Comparison of ENCODE assay signal across 16 cellular contexts in the genomic region with DNA sequence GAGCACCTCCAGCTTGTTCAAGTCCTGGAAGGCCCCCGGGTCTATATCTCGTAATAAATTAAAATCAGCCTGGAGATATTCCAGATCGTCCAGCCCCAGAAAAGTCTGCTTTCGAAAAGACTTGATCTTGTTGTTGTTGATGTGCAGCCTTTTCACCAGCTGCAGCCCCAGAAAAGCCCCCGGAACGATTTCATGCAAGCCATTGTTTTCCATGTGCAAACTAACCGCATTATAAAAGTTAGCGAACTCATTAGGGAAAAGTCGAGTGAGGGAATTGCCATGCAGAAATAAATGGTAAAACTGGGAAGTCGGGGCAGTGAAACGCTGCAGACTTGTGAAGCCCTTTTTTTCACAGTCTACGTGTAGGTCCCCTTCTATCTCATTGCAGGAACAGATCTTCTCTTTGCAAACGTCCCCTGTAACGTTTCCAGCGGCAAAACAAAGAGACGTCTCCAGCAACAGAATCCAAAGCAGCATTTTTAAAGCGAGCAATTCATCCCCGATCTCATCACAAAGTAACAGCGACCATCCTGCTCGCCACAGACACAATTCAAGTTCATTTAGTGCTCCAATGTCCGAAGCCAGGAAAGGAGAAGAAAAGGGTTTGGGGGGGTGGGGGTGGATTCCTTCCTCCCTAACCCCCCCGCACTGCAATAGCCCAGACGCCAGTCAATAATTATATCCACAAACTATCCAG. TPM values are rescaled to one million over a fixed set of nuclear protein-coding genes. Genes with fewer than 3 reads are reported as not detected.
A peak's percentile ranks its signal among the peaks of the same experiment; 100 is the strongest.
DNase-seq lines count a peak whose midpoint lies in the region; ATAC-seq and TF ChIP-seq lines count a peak whose summit lies in the region.
"Had no signal": no experiment of that assay in that cellular context is flagged by ENCODE, and none has a peak within 500 bp of the region (broad histone marks: within the 10 kb centered on the region; RNA-seq: fewer than 3 reads in every experiment).

No MANE protein-coding gene starts in this region.

- no peaks in the 10 kb centered on the region for H3K36me3 Mint-ChIP-seq in glutamatergic neuron (ENCODE audit: unreplicated experiment)
- H3K36me3 Mint-ChIP-seq: activated CD8-positive, alpha-beta memory T cell treated with anti-CD3 and anti-CD28 coated beads, Interleukin-2, amount 10 ng/mL, durations not matched to agents 7 days and 5 days; stimulated activated effector memory CD8-positive, alpha-beta T cell treated with anti-CD3 and anti-CD28 coated beads, Interleukin-12 subunit alpha, Interleukin-12 subunit beta, amount 100 ng/mL, for 72 hours had no signal

- DNase-seq in H7 (no peak), SK-N-MC (ENCODE audit: low read depth, low spot score) (no peak), glutamatergic neuron (no peak), retina (peak; percentile 64), dedifferentiated amniotic fluid mesenchymal stem cell (ENCODE audit: extremely low spot score) (no peak), NCI-H1436 (lab: John Stamatoyannopoulos, UW) (no peak)
- DNase-seq in stimulated activated naive CD4-positive, alpha-beta T cell treated with Interleukin-2 at 50 U/mL for 16 hours (lab: John Stamatoyannopoulos, UW), result no peak

- H3K9me3 ChIP-seq in SK-N-MC (ENCODE audit: low read depth, low read length), result no peaks in the 10 kb centered on the region
- H3K9me3 ChIP-seq: adrenal gland, neutrophil had no signal

- H3K27me3 ChIP-seq in H7 (ENCODE audit: control insufficient read depth, insufficient read depth, low read length), result peaks cover 54% of the 10 kb centered on the region

- H3K9me3 Mint-ChIP-seq in glutamatergic neuron (ENCODE audit: unreplicated experiment), result peaks cover 24% of the 10 kb centered on the region
- H3K9me3 Mint-ChIP-seq: stimulated activated effector memory CD8-positive, alpha-beta T cell treated with anti-CD3 and anti-CD28 coated beads, Interleukin-12 subunit alpha, Interleukin-12 subunit beta, amount 100 ng/mL, for 72 hours had no signal

- H3K4me3 Mint-ChIP-seq in glutamatergic neuron (ENCODE audit: unreplicated experiment), result peak overlapping the region; percentile 96
- H3K4me3 Mint-ChIP-seq: activated CD8-positive, alpha-beta memory T cell treated with anti-CD3 and anti-CD28 coated beads, Interleukin-2, amount 10 ng/mL, durations not matched to agents 7 days and 5 days; stimulated activated effector memory CD8-positive, alpha-beta T cell treated with anti-CD3 and anti-CD28 coated beads, Interleukin-12 subunit alpha, Interleukin-12 subunit beta, amount 100 ng/mL, for 72 hours had no signal

- peaks cover 17% of the 10 kb centered on the region for H3K4me1 Mint-ChIP-seq in glutamatergic neuron (ENCODE audit: low read depth, unreplicated experiment)

- no peak overlapping the region for H3K27ac ChIP-seq in SK-N-MC
- H3K27ac ChIP-seq: adrenal gland, HL-60, neutrophil had no signal

- H3K36me3 ChIP-seq in H7 (replicated peaks; ENCODE audit: control insufficient read depth, insufficient read depth, low read length) (no peaks in the 10 kb centered on the region), SK-N-MC (ENCODE audit: insufficient read depth, low read length) (no peaks in the 10 kb centered on the region)
- H3K36me3 ChIP-seq: adrenal gland, neutrophil had no signal

- peak overlapping the region; percentile 95 for H3K27ac Mint-ChIP-seq in glutamatergic neuron (ENCODE audit: unreplicated experiment)
- H3K27ac Mint-ChIP-seq: activated CD8-positive, alpha-beta memory T cell treated with anti-CD3 and anti-CD28 coated beads, Interleukin-2, amount 10 ng/mL, durations not matched to agents 7 days and 5 days; stimulated activated effector memory CD8-positive, alpha-beta T cell treated with anti-CD3 and anti-CD28 coated beads, Interleukin-12 subunit alpha, Interleukin-12 subunit beta, amount 100 ng/mL, for 72 hours had no signal

- H3K4me3 ChIP-seq in H7 (ENCODE audit: insufficient read depth, low read depth, low read length) (peak overlapping the region; percentile 49; the same call in 1 of the 2 replicates), SK-N-MC (peak overlapping the region; percentile 72)
- H3K4me3 ChIP-seq: adrenal gland had no signal

- TF ChIP-seq CTCF in glutamatergic neuron (IDR thresholded peaks at IDR 0.05; ENCODE audit: partially characterized antibody, unreplicated experiment), result no peak

- H3K27me3 Mint-ChIP-seq in glutamatergic neuron (ENCODE audit: unreplicated experiment), result peaks cover 15% of the 10 kb centered on the region

- ATAC-seq in GM19035 (IDR thresholded peaks at IDR 0.05; ENCODE audit: unreplicated experiment), result no peak
- ATAC-seq: activated CD8-positive, alpha-beta memory T cell treated with anti-CD3 and anti-CD28 coated beads, Interleukin-2, amount 10 ng/mL, durations not matched to agents 7 days and 5 days; esophagus mucosa had no signal

- H3K9ac ChIP-seq in SK-N-MC (ENCODE audit: insufficient read length), result no peak overlapping the region

RNA-seq across cellular contexts. Expression of gene SLITRK1, which starts 1.1 kb away (rescaled TPM):
- 0.04 and 0.07 TPM in 2 replicates for total RNA-seq in H7 (2014; rRNA removed; shearing (Covaris generic))
- 69.8 TPM for total RNA-seq in glutamatergic neuron (ENCODE audit: unreplicated experiment)
- total RNA-seq: activated CD8-positive, alpha-beta memory T cell treated with anti-CD3 and anti-CD28 coated beads, Interleukin-2, amount 10 ng/mL, durations not matched to agents 7 days and 5 days; esophagus mucosa; kidney epithelial cell; OCI-LY7 had no signal

Comparison
In these comparisons a context has a peak if more than half of its experiments do, and no peak if none do; other contexts are left out.
1. RNA of gene SLITRK1, which starts 1.1 kb away (total RNA-seq): 69.8 TPM in glutamatergic neuron (single experiment); 0.04 to 0.07 TPM in H7; every median in the first group is over 10 times any median in the second.